ENCODE assay signal across 1 cellular context in genomic region chr1:146376708-146377496, GRCh38.
TF ChIP-seq lines count a peak whose summit lies in the region.
"Not testable (repeated sequence)": the region's sequence is repeated elsewhere in the genome, so short reads cannot be mapped to it uniquely, and the experiment has no call there.

No MANE protein-coding gene starts in this region.

TF ChIP-seq in K562, 482 proteins besides CTCF, POLR2A, EP300 and RAD21 (continued from another document and continues in another):
- TF ChIP-seq, protein P1, sequence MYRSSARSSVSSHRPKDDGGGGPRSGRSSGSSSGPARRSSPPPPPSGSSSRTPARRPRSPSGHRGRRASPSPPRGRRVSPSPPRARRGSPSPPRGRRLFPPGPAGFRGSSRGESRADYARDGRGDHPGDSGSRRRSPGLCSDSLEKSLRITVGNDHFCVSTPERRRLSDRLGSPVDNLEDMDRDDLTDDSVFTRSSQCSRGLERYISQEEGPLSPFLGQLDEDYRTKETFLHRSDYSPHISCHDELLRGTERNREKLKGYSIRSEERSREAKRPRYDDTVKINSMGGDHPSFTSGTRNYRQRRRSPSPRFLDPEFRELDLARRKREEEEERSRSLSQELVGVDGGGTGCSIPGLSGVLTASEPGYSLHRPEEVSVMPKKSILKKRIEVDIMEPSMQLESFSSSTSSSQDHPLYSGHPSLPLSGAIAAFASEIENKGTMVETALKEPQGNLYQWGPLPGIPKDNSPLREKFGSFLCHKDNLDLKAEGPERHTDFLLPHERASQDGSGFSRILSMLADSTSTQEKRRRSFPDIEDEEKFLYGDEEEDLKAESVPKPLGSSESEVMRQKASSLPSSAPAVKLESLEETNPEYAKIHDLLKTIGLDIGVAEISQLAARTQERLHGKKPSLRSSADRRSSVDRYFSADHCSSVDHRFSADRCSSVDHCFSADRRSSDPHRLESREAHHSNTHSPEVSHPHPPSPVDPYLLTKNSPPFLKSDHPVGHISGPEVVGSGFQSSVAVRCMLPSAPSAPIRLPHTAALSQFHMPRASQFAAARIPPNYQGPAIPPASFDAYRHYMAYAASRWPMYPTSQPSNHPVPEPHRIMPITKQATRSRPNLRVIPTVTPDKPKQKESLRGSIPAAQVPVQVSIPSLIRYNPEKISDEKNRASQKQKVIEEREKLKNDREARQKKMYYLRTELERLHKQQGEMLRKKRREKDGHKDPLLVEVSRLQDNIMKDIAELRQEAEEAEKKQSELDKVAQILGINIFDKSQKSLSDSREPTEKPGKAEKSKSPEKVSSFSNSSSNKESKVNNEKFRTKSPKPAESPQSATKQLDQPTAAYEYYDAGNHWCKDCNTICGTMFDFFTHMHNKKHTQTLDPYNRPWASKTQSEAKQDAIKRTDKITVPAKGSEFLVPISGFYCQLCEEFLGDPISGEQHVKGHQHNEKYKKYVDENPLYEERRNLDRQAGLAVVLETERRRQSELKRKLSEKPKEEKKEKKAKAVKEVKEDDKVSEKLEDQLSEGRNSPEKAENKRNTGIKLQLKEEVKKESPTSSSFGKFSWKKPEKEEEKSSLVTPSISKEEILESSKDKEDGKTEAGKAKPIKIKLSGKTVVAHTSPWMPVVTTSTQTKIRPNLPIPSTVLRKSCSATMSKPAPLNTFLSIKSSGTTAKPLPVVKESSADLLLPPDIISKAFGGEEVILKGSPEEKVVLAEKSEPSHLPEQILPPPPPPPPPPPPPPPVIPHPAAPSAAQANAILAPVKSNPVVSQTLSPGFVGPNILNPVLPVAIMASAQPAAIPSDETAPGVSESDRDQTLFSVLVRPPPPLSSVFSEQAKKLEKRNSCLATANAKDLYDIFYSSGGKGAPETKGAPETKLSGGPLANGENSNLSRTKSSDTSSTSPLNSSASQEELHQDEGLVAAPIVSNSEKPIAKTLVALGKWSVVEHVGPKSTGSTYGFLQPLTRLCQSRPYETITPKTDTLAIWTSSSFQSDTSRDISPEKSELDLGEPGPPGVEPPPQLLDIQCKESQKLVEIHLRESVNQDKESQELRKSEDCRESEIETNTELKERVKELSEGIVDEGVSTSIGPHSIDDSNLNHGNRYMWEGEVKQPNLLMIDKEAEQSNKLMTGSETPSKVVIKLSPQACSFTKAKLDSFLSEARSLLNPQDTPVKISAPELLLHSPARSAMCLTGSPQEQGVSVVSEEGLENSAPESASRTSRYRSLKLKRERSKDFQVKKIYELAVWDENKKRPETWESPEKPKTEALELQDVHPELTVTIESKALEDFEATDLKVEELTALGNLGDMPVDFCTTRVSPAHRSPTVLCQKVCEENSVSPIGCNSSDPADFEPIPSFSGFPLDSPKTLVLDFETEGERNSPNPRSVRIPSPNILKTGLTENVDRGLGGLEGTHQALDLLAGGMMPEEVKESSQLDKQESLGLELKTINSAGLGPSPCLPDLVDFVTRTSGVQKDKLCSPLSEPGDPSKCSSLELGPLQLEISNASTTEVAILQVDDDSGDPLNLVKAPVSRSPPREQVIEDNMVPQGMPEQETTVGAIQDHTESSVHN (IDR thresholded peaks at IDR 0.05; ENCODE audit: borderline replicate concordance in 1 of 2, low read depth in 1 of 2) = peak in 1 of 2 experiments; percentile 95; a peak in 2 of 4 replicates
- TF ChIP-seq, protein P2, sequence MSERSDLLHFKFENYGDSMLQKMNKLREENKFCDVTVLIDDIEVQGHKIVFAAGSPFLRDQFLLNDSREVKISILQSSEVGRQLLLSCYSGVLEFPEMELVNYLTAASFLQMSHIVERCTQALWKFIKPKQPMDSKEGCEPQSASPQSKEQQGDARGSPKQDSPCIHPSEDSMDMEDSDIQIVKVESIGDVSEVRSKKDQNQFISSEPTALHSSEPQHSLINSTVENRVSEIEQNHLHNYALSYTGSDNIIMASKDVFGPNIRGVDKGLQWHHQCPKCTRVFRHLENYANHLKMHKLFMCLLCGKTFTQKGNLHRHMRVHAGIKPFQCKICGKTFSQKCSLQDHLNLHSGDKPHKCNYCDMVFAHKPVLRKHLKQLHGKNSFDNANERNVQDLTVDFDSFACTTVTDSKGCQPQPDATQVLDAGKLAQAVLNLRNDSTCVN (CRISPR knock-in tag; IDR thresholded peaks at IDR 0.05) = peak; percentile 96
- peak; percentile 66 for TF ChIP-seq HNRNPLL (IDR thresholded peaks at IDR 0.05; ENCODE audit: low read depth, low read length, poor library complexity, severe bottlenecking)
- TF ChIP-seq ERF (CRISPR knock-in tag; IDR thresholded peaks at IDR 0.05) = peak; percentile 94
- TF ChIP-seq ARID1B (IDR thresholded peaks at IDR 0.05) = peak; percentile 41; the same call in 1 of the 2 replicates
- peak; percentile 68 for TF ChIP-seq ZNF384 (IDR thresholded peaks at IDR 0.05; ENCODE audit: low read depth, low read length)
- TF ChIP-seq FOXP1 (CRISPR knock-in tag; IDR thresholded peaks at IDR 0.05) = 0 out of 2 replicates have a peak, but pooled peaks have one; percentile 40
- 0 out of 2 replicates have a peak, but pooled peaks have one; percentile 25 for TF ChIP-seq ZKSCAN8 (CRISPR knock-in tag; IDR thresholded peaks at IDR 0.05)
- TF ChIP-seq MEF2A (IDR thresholded peaks at IDR 0.05; ENCODE audit: control insufficient read depth, low read depth, low read length) = peak; percentile 31; the same call in 1 of the 2 replicates
- TF ChIP-seq, protein P3, sequence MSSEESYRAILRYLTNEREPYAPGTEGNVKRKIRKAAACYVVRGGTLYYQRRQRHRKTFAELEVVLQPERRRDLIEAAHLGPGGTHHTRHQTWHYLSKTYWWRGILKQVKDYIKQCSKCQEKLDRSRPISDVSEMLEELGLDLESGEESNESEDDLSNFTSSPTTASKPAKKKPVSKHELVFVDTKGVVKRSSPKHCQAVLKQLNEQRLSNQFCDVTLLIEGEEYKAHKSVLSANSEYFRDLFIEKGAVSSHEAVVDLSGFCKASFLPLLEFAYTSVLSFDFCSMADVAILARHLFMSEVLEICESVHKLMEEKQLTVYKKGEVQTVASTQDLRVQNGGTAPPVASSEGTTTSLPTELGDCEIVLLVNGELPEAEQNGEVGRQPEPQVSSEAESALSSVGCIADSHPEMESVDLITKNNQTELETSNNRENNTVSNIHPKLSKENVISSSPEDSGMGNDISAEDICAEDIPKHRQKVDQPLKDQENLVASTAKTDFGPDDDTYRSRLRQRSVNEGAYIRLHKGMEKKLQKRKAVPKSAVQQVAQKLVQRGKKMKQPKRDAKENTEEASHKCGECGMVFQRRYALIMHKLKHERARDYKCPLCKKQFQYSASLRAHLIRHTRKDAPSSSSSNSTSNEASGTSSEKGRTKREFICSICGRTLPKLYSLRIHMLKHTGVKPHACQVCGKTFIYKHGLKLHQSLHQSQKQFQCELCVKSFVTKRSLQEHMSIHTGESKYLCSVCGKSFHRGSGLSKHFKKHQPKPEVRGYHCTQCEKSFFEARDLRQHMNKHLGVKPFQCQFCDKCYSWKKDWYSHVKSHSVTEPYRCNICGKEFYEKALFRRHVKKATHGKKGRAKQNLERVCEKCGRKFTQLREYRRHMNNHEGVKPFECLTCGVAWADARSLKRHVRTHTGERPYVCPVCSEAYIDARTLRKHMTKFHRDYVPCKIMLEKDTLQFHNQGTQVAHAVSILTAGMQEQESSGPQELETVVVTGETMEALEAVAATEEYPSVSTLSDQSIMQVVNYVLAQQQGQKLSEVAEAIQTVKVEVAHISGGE (CRISPR knock-in tag; IDR thresholded peaks at IDR 0.05) = peak in 1 of 3 experiments; percentile 94; a peak in 2 of 6 replicates
- TF ChIP-seq GTF2E2 (tag; IDR thresholded peaks at IDR 0.05) = peak; percentile 91
- 0 out of 2 replicates have a peak, but pooled peaks have one; percentile 38 for TF ChIP-seq ZBTB1 (CRISPR knock-in tag; IDR thresholded peaks at IDR 0.05; ENCODE audit: borderline replicate concordance, low read depth)
- TF ChIP-seq ZNF347 (CRISPR knock-in tag; IDR thresholded peaks at IDR 0.05; ENCODE audit: low read depth) = 0 out of 2 replicates have a peak, but pooled peaks have one; percentile 13
- peak; percentile 93; the same call in 1 of the 2 replicates for TF ChIP-seq AFF4 (CRISPR knock-in tag; IDR thresholded peaks at IDR 0.05)
- peak; percentile 98 for TF ChIP-seq ARHGAP35 (IDR thresholded peaks at IDR 0.05; ENCODE audit: partially characterized antibody)
- TF ChIP-seq, protein P4, sequence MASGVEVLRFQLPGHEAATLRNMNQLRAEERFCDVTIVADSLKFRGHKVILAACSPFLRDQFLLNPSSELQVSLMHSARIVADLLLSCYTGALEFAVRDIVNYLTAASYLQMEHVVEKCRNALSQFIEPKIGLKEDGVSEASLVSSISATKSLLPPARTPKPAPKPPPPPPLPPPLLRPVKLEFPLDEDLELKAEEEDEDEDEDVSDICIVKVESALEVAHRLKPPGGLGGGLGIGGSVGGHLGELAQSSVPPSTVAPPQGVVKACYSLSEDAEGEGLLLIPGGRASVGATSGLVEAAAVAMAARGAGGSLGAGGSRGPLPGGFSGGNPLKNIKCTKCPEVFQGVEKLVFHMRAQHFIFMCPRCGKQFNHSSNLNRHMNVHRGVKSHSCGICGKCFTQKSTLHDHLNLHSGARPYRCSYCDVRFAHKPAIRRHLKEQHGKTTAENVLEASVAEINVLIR (CRISPR knock-in tag; IDR thresholded peaks at IDR 0.05) = peak; percentile 8; the same call in 1 of the 2 replicates
- peak; percentile 49; the same call in 1 of the 2 replicates for TF ChIP-seq ZNF143 (CRISPR knock-in tag; IDR thresholded peaks at IDR 0.05)
- peak; percentile 88 for TF ChIP-seq SP1 (CRISPR knock-in tag; IDR thresholded peaks at IDR 0.05)
- peak; percentile 94 for TF ChIP-seq ELF4 (CRISPR knock-in tag; IDR thresholded peaks at IDR 0.05)
- peak; percentile 89 for TF ChIP-seq TAF9B (IDR thresholded peaks at IDR 0.05; ENCODE audit: partially characterized antibody)
- TF ChIP-seq TEAD4 (IDR thresholded peaks at IDR 0.05; ENCODE audit: low read length) = peak; percentile 72; the same call in 1 of the 2 replicates
- not testable (repeated sequence) for TF ChIP-seq TEAD4 (CRISPR knock-in tag; IDR thresholded peaks at IDR 0.05; ENCODE audit: borderline replicate concordance); FOXM1 (IDR thresholded peaks at IDR 0.05; ENCODE audit: low read depth)
- TF ChIP-seq, protein P5, sequence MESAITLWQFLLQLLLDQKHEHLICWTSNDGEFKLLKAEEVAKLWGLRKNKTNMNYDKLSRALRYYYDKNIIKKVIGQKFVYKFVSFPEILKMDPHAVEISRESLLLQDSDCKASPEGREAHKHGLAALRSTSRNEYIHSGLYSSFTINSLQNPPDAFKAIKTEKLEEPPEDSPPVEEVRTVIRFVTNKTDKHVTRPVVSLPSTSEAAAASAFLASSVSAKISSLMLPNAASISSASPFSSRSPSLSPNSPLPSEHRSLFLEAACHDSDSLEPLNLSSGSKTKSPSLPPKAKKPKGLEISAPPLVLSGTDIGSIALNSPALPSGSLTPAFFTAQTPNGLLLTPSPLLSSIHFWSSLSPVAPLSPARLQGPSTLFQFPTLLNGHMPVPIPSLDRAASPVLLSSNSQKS (CRISPR knock-in tag; IDR thresholded peaks at IDR 0.05) = peak; percentile 62; the same call in 1 of the 2 replicates
- TF ChIP-seq, protein P6, sequence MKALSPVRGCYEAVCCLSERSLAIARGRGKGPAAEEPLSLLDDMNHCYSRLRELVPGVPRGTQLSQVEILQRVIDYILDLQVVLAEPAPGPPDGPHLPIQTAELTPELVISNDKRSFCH (CRISPR knock-in tag; IDR thresholded peaks at IDR 0.05) = not testable (repeated sequence)
- TF ChIP-seq, protein P6 (tag; IDR thresholded peaks at IDR 0.05) = peak; percentile 62; the same call in 1 of the 2 replicates
- TF ChIP-seq E4F1 (CRISPR knock-in tag; IDR thresholded peaks at IDR 0.05; ENCODE audit: borderline replicate concordance) = peak; percentile 51; the same call in 1 of the 2 replicates
- TF ChIP-seq FOXM1 (CRISPR knock-in tag; IDR thresholded peaks at IDR 0.05; ENCODE audit: low read depth) = peak; percentile 66; the same call in 1 of the 2 replicates
- TF ChIP-seq ZNF764 (CRISPR knock-in tag; IDR thresholded peaks at IDR 0.05; ENCODE audit: low read depth) = peak; percentile 78
- peak; percentile 54; the same call in 1 of the 2 replicates for TF ChIP-seq ZFP30 (CRISPR knock-in tag; IDR thresholded peaks at IDR 0.05; ENCODE audit: borderline replicate concordance)
- TF ChIP-seq ARNT (IDR thresholded peaks at IDR 0.05) = peak; percentile 24 to 33; a peak in 1 of 4 replicates
- peak; percentile 71 for TF ChIP-seq RBFOX2 (IDR thresholded peaks at IDR 0.05; ENCODE audit: low read depth, low read length)
